In the genomic region with DNA sequence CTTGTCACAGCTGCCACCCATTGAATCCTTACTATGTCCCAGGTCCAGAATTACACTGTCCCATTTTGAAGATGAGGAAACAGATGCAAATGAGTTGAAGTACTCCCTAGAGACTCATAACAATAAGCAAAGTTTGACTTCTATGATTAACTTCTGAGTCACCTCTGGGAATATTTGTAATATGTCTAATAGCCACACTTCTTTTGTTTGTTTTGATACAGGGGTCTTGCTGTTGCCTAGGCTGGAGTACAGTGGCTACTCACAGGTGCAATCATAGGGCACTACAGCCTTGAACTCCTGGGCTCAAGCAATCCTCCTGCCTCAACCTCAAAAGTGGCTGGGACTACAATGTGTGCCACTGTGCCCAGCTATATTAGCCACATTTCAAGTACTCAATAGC, we compare ENCODE assay signal across 19 cellular contexts. TPM values are rescaled to one million over a fixed set of nuclear protein-coding genes. Genes with fewer than 3 reads are reported as not detected.
DNase-seq lines count a peak whose midpoint lies in the region; ATAC-seq, FAIRE-seq and TF ChIP-seq lines count a peak whose summit lies in the region.
"Had no signal": no experiment of that assay in that cellular context is flagged by ENCODE, and none has a peak within 500 bp of the region (broad histone marks: within the 10 kb centered on the region; RNA-seq: fewer than 3 reads in every experiment).

No MANE protein-coding gene starts in this region.

- TF ChIP-seq CTCF in RWPE2 (IDR thresholded peaks at IDR 0.05; ENCODE audit: poor library complexity, severe bottlenecking) (no peak), fibroblast of pulmonary artery (IDR thresholded peaks at IDR 0.05; ENCODE audit: low read length, missing control alignments) (no peak), CD14-positive monocyte (IDR thresholded peaks at IDR 0.05) (no peak), H9 (conservative IDR thresholded peaks at IDR 0.05) (no peak)

- H3K79me1 ChIP-seq in H9 (ENCODE audit: insufficient read depth, low read depth, low read length, poor library complexity, severe bottlenecking): no peaks in the 10 kb centered on the region

- no peaks in the 10 kb centered on the region for H3K9me3 ChIP-seq in RWPE2 (ENCODE audit: severe bottlenecking)
- no peaks in the 10 kb centered on the region for H3K9me3 ChIP-seq in H9 (ENCODE audit: control insufficient read depth, low read depth, low read length)
- H3K9me3 ChIP-seq: Caco-2, lower lobe of right lung had no signal

- H2BK120ac ChIP-seq in H9 (ENCODE audit: low read depth, low read length, poor library complexity, severe bottlenecking): no peak overlapping the region

- TF ChIP-seq POLR2A in H54 (IDR thresholded peaks at IDR 0.05; ENCODE audit: low read depth, low read length): no peak

- H3K4me3 Mint-ChIP-seq in CD14-positive monocyte: no peak overlapping the region
- H3K4me3 Mint-ChIP-seq in H9: no peak overlapping the region

- no peak overlapping the region for H2BK15ac ChIP-seq in H9 (ENCODE audit: low read depth, low read length)

- H3K23ac ChIP-seq in H9 (ENCODE audit: insufficient read length, low read depth, low read length): no peak overlapping the region

- FAIRE-seq in H54 (lab: Jason Lieb, UNC): no peak
- FAIRE-seq: H1 had no signal

- H4K5ac ChIP-seq in H9 (ENCODE audit: insufficient read length, low read depth, low read length): no peak overlapping the region

- H3K27ac Mint-ChIP-seq in CD14-positive monocyte (peak overlapping the region in 1 of 7 donors; percentile 40), H9 (no peak overlapping the region)

- no peak overlapping the region for H2BK20ac ChIP-seq in H9 (ENCODE audit: low read depth, low read length, poor library complexity, severe bottlenecking)

- intact Hi-C loops in CD14-positive monocyte (cut with micrococcal nuclease): no loop called here

- H3K18ac ChIP-seq in H9 (ENCODE audit: insufficient read length, low read depth, low read length): no peak overlapping the region

- DNase-seq in ACHN (peak; percentile 14), HCEC 1CT (peak; percentile 87), RWPE2 (ENCODE audit: low spot score) (no peak), fibroblast of pulmonary artery (ENCODE audit: low read depth) (peak; percentile 70), CD14-positive monocyte (ENCODE audit: low spot score) (no peak), H54 (ENCODE audit: insufficient read length, low spot score) (no peak), H9 (no peak), iPS-NIHi11 (ENCODE audit: low spot score) (no peak)
- DNase-seq: activated CD4-positive, CD25-positive, alpha-beta regulatory T cell treated with anti-CD3 and anti-CD28 coated beads, Interleukin-2, amount 50 U/mL, for 72 hours; amniotic stem cell; Caco-2; Karpas-422; lower lobe of right lung; NCI-H1436; SHP77 had no signal

- no peak overlapping the region for H2AFZ ChIP-seq in H9 (ENCODE audit: low read length)
- H2AFZ ChIP-seq: parathyroid adenoma had no signal

- H2BK5ac ChIP-seq in H9 (ENCODE audit: insufficient read length, low read length): no peak overlapping the region

- no peak overlapping the region for H3K4me2 ChIP-seq in H9 (ENCODE audit: insufficient read depth, insufficient read length, low read length)

- no peaks in the 10 kb centered on the region for H3K9me3 Mint-ChIP-seq in CD14-positive monocyte
- H3K9me3 Mint-ChIP-seq in H9: no peaks in the 10 kb centered on the region

- H3K23me2 ChIP-seq in H9 (ENCODE audit: insufficient read length, low read depth, low read length, poor library complexity, severe bottlenecking): peaks cover 9% of the 10 kb centered on the region

- H3K4ac ChIP-seq in H9 (ENCODE audit: low read depth, low read length): no peak overlapping the region

- H3K4me1 Mint-ChIP-seq in CD14-positive monocyte: peaks cover 23% of the 10 kb centered on the region
- peaks cover 16% of the 10 kb centered on the region in 2 experiments for H3K4me1 Mint-ChIP-seq in H9

- in situ Hi-C loops in ACHN (cut with HindIII; ENCODE audit: low pct_ligation_motif_present, low pct_unique_long_range_greater_than_20kb, low sequenced_read_pairs): no loop called here

- H3K79me2 ChIP-seq in H9 (ENCODE audit: insufficient read depth, low read length): no peaks in the 10 kb centered on the region
- H3K79me2 ChIP-seq: parathyroid adenoma had no signal

- no peak overlapping the region for H2BK12ac ChIP-seq in H9 (ENCODE audit: insufficient read length, low read depth, low read length)

- H3K36me3 Mint-ChIP-seq in CD14-positive monocyte (no peaks in the 10 kb centered on the region), H9 (ENCODE audit: insufficient read depth in 1 of 3, low read depth in 3 of 3) (peaks cover 0 to 13% (median 2%) of the 10 kb centered on the region in 3 experiments; a peak in 2 of 7 replicates)

- H4K91ac ChIP-seq in H9 (ENCODE audit: insufficient read length, low read depth, low read length): no peak overlapping the region

- H3K4me1 ChIP-seq in RWPE2 (ENCODE audit: insufficient read depth, poor library complexity, severe bottlenecking): peaks cover 19% of the 10 kb centered on the region
- H3K4me1 ChIP-seq in H9 (ENCODE audit: insufficient read depth, low read length): no peaks in the 10 kb centered on the region; the same call in 1 of the 2 replicates
- H3K4me1 ChIP-seq: Caco-2 had no signal

- ATAC-seq in RWPE2 (ENCODE audit: low read depth): peak; percentile 78
- ATAC-seq: lower lobe of right lung had no signal

- H3K27me3 Mint-ChIP-seq in CD14-positive monocyte (ENCODE audit: low read depth in 3 of 3): peaks cover 0 to 3% (median 0%) of the 10 kb centered on the region in 3 donors
- no peaks in the 10 kb centered on the region for H3K27me3 Mint-ChIP-seq in H9 (ENCODE audit: low read depth)

- no peak overlapping the region for H4K8ac ChIP-seq in H9 (replicated peaks; ENCODE audit: insufficient read length, low read depth, low read length)

- H2AK5ac ChIP-seq in H9 (ENCODE audit: insufficient read length, low read length): no peak overlapping the region

- H3T11ph ChIP-seq in H9 (ENCODE audit: low read length): no peak overlapping the region

- no peaks in the 10 kb centered on the region for H4K20me1 ChIP-seq in H9 (ENCODE audit: control insufficient read depth, insufficient read depth, insufficient read length)

- H3K27me3 ChIP-seq in RWPE2 (ENCODE audit: insufficient read depth, poor library complexity, severe bottlenecking) (no peaks in the 10 kb centered on the region), H9 (ENCODE audit: insufficient read depth, low read length) (no peaks in the 10 kb centered on the region)

- no peaks in the 10 kb centered on the region for H3K36me3 ChIP-seq in RWPE2 (ENCODE audit: low read depth)
- H3K36me3 ChIP-seq: lower lobe of right lung had no signal

- H3K9ac ChIP-seq in H9 (ENCODE audit: extremely low read depth, insufficient read length, low read length): no peak overlapping the region
- H3K9ac ChIP-seq: parathyroid adenoma had no signal

- no peak overlapping the region for H3K14ac ChIP-seq in H9 (ENCODE audit: insufficient read depth, low read length)

- H3K27ac ChIP-seq in RWPE2 (ENCODE audit: poor library complexity, severe bottlenecking) (no peak overlapping the region), H9 (ENCODE audit: insufficient read length, low read depth, low read length) (no peak overlapping the region)
- H3K27ac ChIP-seq: lower lobe of right lung, parathyroid adenoma had no signal

- no peak overlapping the region for H3K56ac ChIP-seq in H9 (ENCODE audit: insufficient read length, low read depth, low read length)

- no peak overlapping the region for H3K4me3 ChIP-seq in RWPE2 (ENCODE audit: severe bottlenecking)
- no peak overlapping the region for H3K4me3 ChIP-seq in fibroblast of pulmonary artery (replicated peaks; ENCODE audit: low read depth, low read length)
- H3K4me3 ChIP-seq: lower lobe of right lung had no signal

RNA-seq across cellular contexts. Expression of a gene that starts 11.4 kb away (rescaled TPM):
- under 1 TPM; 0.03 to 0.12 TPM for polyA plus RNA-seq in CD14-positive monocyte
- 54.4 and 55.1 TPM in 2 replicates for total RNA-seq in H9 (2021)

RNA-seq across cellular contexts. Expression of a gene that starts 16.6 kb away (rescaled TPM):
- polyA plus RNA-seq in CD14-positive monocyte: 1 to 10 TPM; 4.5 to 5.6 TPM
- 41.3 and 43.3 TPM in 2 replicates for total RNA-seq in H9 (2021)

RNA-seq across cellular contexts. Expression of a gene that starts 23.4 kb away (rescaled TPM):
- polyA plus RNA-seq in CD14-positive monocyte: under 1 TPM; 0.28 to 0.88 TPM
- total RNA-seq in H9 (2021): 13.8 and 14.5 TPM in 2 replicates

RNA-seq across cellular contexts. Expression of a gene that starts 33.0 kb away (rescaled TPM):
- polyA plus RNA-seq in CD14-positive monocyte: under 1 TPM; 0.09 to 0.56 TPM
- total RNA-seq in H9 (2021): 18.9 and 22.7 TPM in 2 replicates

RNA-seq across cellular contexts. Expression of a gene that starts 56.4 kb away (rescaled TPM):
- not detected for polyA plus RNA-seq in CD14-positive monocyte
- total RNA-seq in H9 (2021): not detected in 2 replicates
- total RNA-seq: Caco-2; H1; lower lobe of right lung; T-helper 2 cell treated with Interferon-gamma antibody and Interleukin-4, amounts not matched to agents 100 ng/mL and 5 ng/mL, for 36 hours; ureter had no signal
- polyA plus RNA-seq: H1 had no signal

Comparison
In these comparisons a context has a peak if more than half of its experiments do, and no peak if none do; other contexts are left out.
1. DNase-seq: peak in ACHN (single experiment), HCEC 1CT (single experiment) and fibroblast of pulmonary artery (single experiment); none in RWPE2 (single experiment), CD14-positive monocyte (single experiment), H54 (single experiment), H9 (single experiment) and iPS-NIHi11 (single experiment).